In the genomic region with DNA sequence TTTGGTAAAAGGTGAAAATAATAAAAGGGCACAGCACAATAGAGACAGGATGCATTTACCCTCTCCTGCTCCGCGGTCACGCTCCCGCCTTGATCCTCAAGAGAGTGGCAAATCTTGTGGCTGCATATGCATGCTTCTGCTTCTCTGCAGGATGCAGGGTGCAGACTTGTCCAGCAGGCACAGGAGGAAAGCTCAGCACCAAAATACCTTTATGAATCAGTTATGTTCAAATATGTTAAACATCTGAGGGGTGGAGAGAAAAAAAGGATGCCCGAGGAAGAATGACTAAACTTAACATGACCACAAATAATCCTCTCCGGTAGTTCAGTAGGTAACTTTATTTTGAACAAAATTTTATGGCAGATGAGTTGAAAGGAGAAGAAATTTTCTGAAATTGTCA, we compare ENCODE assay signal across 22 cellular contexts.
DNase-seq lines count a peak whose midpoint lies in the region; ATAC-seq and TF ChIP-seq lines count a peak whose summit lies in the region.
"Had no signal": no experiment of that assay in that cellular context is flagged by ENCODE, and none has a peak within 500 bp of the region (broad histone marks: within the 10 kb centered on the region; RNA-seq: fewer than 3 reads in every experiment).

No MANE protein-coding gene starts in this region.

- DNase-seq in AG04450 (ENCODE audit: low read depth, low spot score) (no peak), HCT116 (ENCODE audit: low read depth, low spot score) (no peak), T1000 (lab: John Stamatoyannopoulos, UW) (peak; percentile 41), glomerular visceral epithelial cell (ENCODE audit: extremely low spot score) (peak; percentile 16), NCI-H2227 treated with DMSO at 0.1 percent for 48 hours (lab: John Stamatoyannopoulos, UW) (no peak), GF-D8 (lab: John Stamatoyannopoulos, UW) (no peak)
- DNase-seq in activated CD4-positive, alpha-beta T cell treated with anti-CD3 and anti-CD28 coated beads for 36 hours, result no peak
- DNase-seq: activated CD4-positive, alpha-beta T cell treated with anti-CD3 and anti-CD28 coated beads, Interleukin-2, amount 50 U/mL, for 4 hours; activated naive CD4-positive, alpha-beta T cell treated with Interleukin-2 at 50 U/mL for 16 hours; body of pancreas; CD4-positive, alpha-beta T cell; cortex of kidney; DMS79 treated with DMSO at 0.1 percent for 48 hours; left lung; mucosa of descending colon; NCI-H1694; NCI-H345; retina; tibial artery had no signal

- no peak overlapping the region for H2AFZ ChIP-seq in HCT116 (ENCODE audit: low read depth, low read length, poor library complexity, severe bottlenecking)

- no peak for TF ChIP-seq POLR2A in HCT116 (IDR thresholded peaks at IDR 0.05; ENCODE audit: borderline replicate concordance, extremely low read depth, insufficient read depth, insufficient read length)

- POLR2A ChIA-PET in AG04450 (lab: Yijun Ruan, JAX) (no interaction called here), HCT116 (lab: Charles Lee) (no interaction called here)
- POLR2A ChIA-PET in activated CD4-positive, alpha-beta T cell treated with anti-CD3 and anti-CD28 coated beads for 36 hours (lab: Charles Lee), result no interaction called here

- CTCF ChIA-PET in AG04450 (lab: Charles Lee), result no interaction called here
- CTCF ChIA-PET in HCT116 (lab: Charles Lee), result no interaction called here
- CTCF ChIA-PET in activated CD4-positive, alpha-beta T cell treated with anti-CD3 and anti-CD28 coated beads for 36 hours (lab: Charles Lee), result no interaction called here

- H3K27ac Mint-ChIP-seq in activated CD4-positive, alpha-beta T cell treated with anti-CD3 and anti-CD28 coated beads for 36 hours, result no peak overlapping the region
- H3K27ac Mint-ChIP-seq: CD4-positive, alpha-beta T cell; stimulated activated memory B cell treated with anti-CD40 and anti-IgM and Interleukin-4, amounts not matched to agents 10 μg/mL and 1 μg/mL and 100 μg/mL, for 72 hours had no signal

- no peaks in the 10 kb centered on the region for H3K79me2 ChIP-seq in HCT116 (ENCODE audit: insufficient read depth, low read length)

- H3K27me3 ChIP-seq in AG04450 (ENCODE audit: control insufficient read depth, insufficient read depth, low read length) (no peaks in the 10 kb centered on the region), HCT116 (ENCODE audit: insufficient read depth, low read length) (no peaks in the 10 kb centered on the region)
- H3K27me3 ChIP-seq: body of pancreas, left lung, neutrophil, tibial artery had no signal

- H3K4me3 Mint-ChIP-seq in activated CD4-positive, alpha-beta T cell treated with anti-CD3 and anti-CD28 coated beads for 36 hours, result no peak overlapping the region
- H3K4me3 Mint-ChIP-seq: CD4-positive, alpha-beta T cell; stimulated activated memory B cell treated with anti-CD40 and anti-IgM and Interleukin-4, amounts not matched to agents 10 μg/mL and 1 μg/mL and 100 μg/mL, for 72 hours had no signal

- H3K4me3 ChIP-seq in AG04450 (ENCODE audit: low read depth, low read length) (no peak overlapping the region), HCT116 (replicated peaks in 1 of 2; ENCODE audit: low read depth in 1 of 2, low read length in 2 of 2) (no peak overlapping the region)
- H3K4me3 ChIP-seq: body of pancreas, left lung, mucosa of descending colon, tibial artery had no signal

- H4K20me1 ChIP-seq in HCT116 (ENCODE audit: insufficient read depth), result no peaks in the 10 kb centered on the region

- no peaks in the 10 kb centered on the region for H3K36me3 ChIP-seq in HCT116 (ENCODE audit: control insufficient read depth in 1 of 2, insufficient read depth in 2 of 2, low read length in 2 of 2)
- H3K36me3 ChIP-seq: neutrophil had no signal

- H3K36me3 Mint-ChIP-seq in activated CD4-positive, alpha-beta T cell treated with anti-CD3 and anti-CD28 coated beads for 36 hours (ENCODE audit: low read depth), result peaks cover 48% of the 10 kb centered on the region

- H3K4me2 ChIP-seq in HCT116 (ENCODE audit: low read length), result no peak overlapping the region

- intact Hi-C loops in HCT116 (cut with micrococcal nuclease), result no loop called here
- intact Hi-C loops in activated CD4-positive, alpha-beta T cell treated with anti-CD3 and anti-CD28 coated beads for 36 hours (cut with DNase I, micrococcal nuclease), result no loop called here

- ATAC-seq in HCT116 (peak; percentile 49; the same call in 1 of the 2 replicates), HG03469 (IDR thresholded peaks at IDR 0.05; ENCODE audit: unreplicated experiment) (no peak)
- no peak for ATAC-seq in activated CD4-positive, alpha-beta T cell treated with anti-CD3 and anti-CD28 coated beads for 36 hours
- ATAC-seq: body of pancreas; left lung; mucosa of descending colon; stimulated activated memory B cell treated with anti-CD40 and anti-IgM and Interleukin-4, amounts not matched to agents 10 μg/mL and 1 μg/mL and 100 μg/mL, for 72 hours had no signal

- H3K9me3 Mint-ChIP-seq in activated CD4-positive, alpha-beta T cell treated with anti-CD3 and anti-CD28 coated beads for 36 hours (ENCODE audit: low read depth), result peaks cover 2% of the 10 kb centered on the region
- H3K9me3 Mint-ChIP-seq: CD4-positive, alpha-beta T cell; stimulated activated memory B cell treated with anti-CD40 and anti-IgM and Interleukin-4, amounts not matched to agents 10 μg/mL and 1 μg/mL and 100 μg/mL, for 72 hours had no signal

- H3K9me3 ChIP-seq in AG04450 (ENCODE audit: control insufficient read depth, insufficient read depth, low read length) (no peaks in the 10 kb centered on the region), HCT116 (ENCODE audit: control insufficient read depth in 1 of 2, insufficient read depth in 1 of 2, low read depth in 1 of 2, low read length in 2 of 2) (no peaks in the 10 kb centered on the region)
- H3K9me3 ChIP-seq: body of pancreas, left lung, mucosa of descending colon, neutrophil, tibial artery had no signal

- no TSS peak for BruUV-seq in HCT116 (replicated peaks; lab: Mats Ljungman, UMichigan)

- H3K4me1 ChIP-seq in HCT116 (ENCODE audit: control insufficient read depth in 1 of 2, insufficient read depth in 2 of 2, low read length in 2 of 2), result peaks cover 9 to 19% of the 10 kb centered on the region in 2 experiments; a peak in 3 of 4 replicates
- H3K4me1 ChIP-seq: body of pancreas, left lung, tibial artery had no signal

- RAD21 ChIA-PET in HCT116 (lab: Charles Lee; ENCODE audit: low non-redundant PET in 1 of 2, low total read pairs in 2 of 2, uncharacterized antibody in 2 of 2, unreplicated experiment in 2 of 2), result no interaction called here

- H3K9ac ChIP-seq in HCT116 (ENCODE audit: low read length), result no peak overlapping the region

- no peak for TF ChIP-seq RAD21 in HCT116 (IDR thresholded peaks at IDR 0.05; ENCODE audit: low read depth)

- H3K4me1 Mint-ChIP-seq in activated CD4-positive, alpha-beta T cell treated with anti-CD3 and anti-CD28 coated beads for 36 hours, result no peaks in the 10 kb centered on the region
- H3K4me1 Mint-ChIP-seq: stimulated activated memory B cell treated with anti-CD40 and anti-IgM and Interleukin-4, amounts not matched to agents 10 μg/mL and 1 μg/mL and 100 μg/mL, for 72 hours had no signal

- no peaks in the 10 kb centered on the region for H3K9me2 ChIP-seq in HCT116 (ENCODE audit: insufficient read depth)

- peak; percentile 8; the same call in 1 of the 2 replicates for TF ChIP-seq CTCF in AG04450 (IDR thresholded peaks at IDR 0.05; ENCODE audit: low read depth, low read length)
- no peak for TF ChIP-seq CTCF in HCT116 (IDR thresholded peaks at IDR 0.05 in 2 of 3, conservative IDR thresholded peaks at IDR 0.05 in 1 of 3; ENCODE audit: borderline replicate concordance in 1 of 3, insufficient read depth in 1 of 3, low read depth in 2 of 3, low read length in 2 of 3)

- H3K27ac ChIP-seq in AG04450 (ENCODE audit: low read depth, low read length) (no peak overlapping the region), HCT116 (ENCODE audit: low read depth, low read length) (peak overlapping the region; percentile 43; the same call in 1 of the 2 replicates)
- H3K27ac ChIP-seq: body of pancreas, left lung, neutrophil, tibial artery had no signal

- no peaks in the 10 kb centered on the region for H3K27me3 Mint-ChIP-seq in activated CD4-positive, alpha-beta T cell treated with anti-CD3 and anti-CD28 coated beads for 36 hours
- H3K27me3 Mint-ChIP-seq: CD4-positive, alpha-beta T cell; stimulated activated memory B cell treated with anti-CD40 and anti-IgM and Interleukin-4, amounts not matched to agents 10 μg/mL and 1 μg/mL and 100 μg/mL, for 72 hours had no signal

TF ChIP-seq in HCT116, 20 proteins besides CTCF, POLR2A, EP300 and RAD21:
- TF ChIP-seq ZFX (IDR thresholded peaks at IDR 0.05), result no peak
- TF ChIP-seq TCF7L2 (IDR thresholded peaks at IDR 0.05; ENCODE audit: borderline replicate concordance, extremely low read depth, insufficient read depth, insufficient read length), result peak; percentile 61

Comparison
In these comparisons a context has a peak if more than half of its experiments do, and no peak if none do; other contexts are left out.
1. DNase-seq: peak in T1000 (single experiment) and glomerular visceral epithelial cell (single experiment); none in AG04450 (single experiment), HCT116 (single experiment), activated CD4-positive, alpha-beta T cell treated with anti-CD3 and anti-CD28 coated beads for 36 hours (single experiment), NCI-H2227 treated with DMSO at 0.1 percent for 48 hours (single experiment) and GF-D8 (single experiment).